ENCODE assay signal across 2 cellular contexts in the genomic region with DNA sequence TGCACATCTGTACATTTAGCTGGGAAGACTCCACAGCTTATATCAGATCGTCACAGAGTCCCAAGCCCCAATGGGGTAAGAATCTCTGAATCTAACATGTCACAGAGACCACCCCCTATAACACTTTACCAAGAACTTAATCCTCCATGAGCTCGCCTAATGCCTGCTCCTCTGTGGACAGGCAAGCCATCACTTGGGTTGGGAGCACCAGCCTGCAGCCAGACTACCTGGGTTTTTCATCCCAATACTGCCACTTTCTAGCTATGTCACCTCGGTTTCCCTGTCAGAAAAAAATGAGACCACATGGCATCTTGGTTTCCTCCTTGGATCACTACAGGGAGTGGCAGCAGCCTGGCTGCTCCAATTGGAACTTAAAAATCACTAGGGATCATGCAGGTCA.
TF ChIP-seq lines count a peak whose summit lies in the region.

No MANE protein-coding gene starts in this region.

TF ChIP-seq in SK-N-SH, 30 proteins besides CTCF, POLR2A, EP300 and RAD21:
- no peak for TF ChIP-seq MEF2A (IDR thresholded peaks at IDR 0.05; ENCODE audit: borderline replicate concordance, low read depth)
- TF ChIP-seq ELF1 (IDR thresholded peaks at IDR 0.05) = no peak
- no peak for TF ChIP-seq GABPA (IDR thresholded peaks at IDR 0.05; ENCODE audit: low read depth)
- TF ChIP-seq RXRA (IDR thresholded peaks at IDR 0.05; ENCODE audit: borderline replicate concordance, low read depth) = no peak
- TF ChIP-seq, protein P1, sequence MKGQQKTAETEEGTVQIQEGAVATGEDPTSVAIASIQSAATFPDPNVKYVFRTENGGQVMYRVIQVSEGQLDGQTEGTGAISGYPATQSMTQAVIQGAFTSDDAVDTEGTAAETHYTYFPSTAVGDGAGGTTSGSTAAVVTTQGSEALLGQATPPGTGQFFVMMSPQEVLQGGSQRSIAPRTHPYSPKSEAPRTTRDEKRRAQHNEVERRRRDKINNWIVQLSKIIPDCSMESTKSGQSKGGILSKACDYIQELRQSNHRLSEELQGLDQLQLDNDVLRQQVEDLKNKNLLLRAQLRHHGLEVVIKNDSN (IDR thresholded peaks at IDR 0.05; ENCODE audit: borderline replicate concordance, low read depth) = no peak
- TF ChIP-seq YY1 (IDR thresholded peaks at IDR 0.05; ENCODE audit: low read depth) = no peak
- no peak for TF ChIP-seq RFX5 (IDR thresholded peaks at IDR 0.05; ENCODE audit: low read length)
- TF ChIP-seq EZH2phosphoT487 (IDR thresholded peaks at IDR 0.05; ENCODE audit: borderline replicate concordance, low read depth) = no peak
- no peak for TF ChIP-seq SIN3A (IDR thresholded peaks at IDR 0.05; ENCODE audit: borderline replicate concordance, low read depth, low read length)
- TF ChIP-seq FOXM1 (IDR thresholded peaks at IDR 0.05; ENCODE audit: low read depth) = no peak
- TF ChIP-seq TCF12 (IDR thresholded peaks at IDR 0.05) = no peak
- TF ChIP-seq MXI1 (IDR thresholded peaks at IDR 0.05; ENCODE audit: low read depth, low read length) = no peak
- no peak for TF ChIP-seq TEAD4 (IDR thresholded peaks at IDR 0.05; ENCODE audit: borderline replicate concordance, insufficient read depth)

TF ChIP-seq in SK-N-SH treated with all-trans-retinoic acid at 6 μM for 48 hours, 23 proteins besides CTCF, POLR2A, EP300 and RAD21:
- TF ChIP-seq, protein P2, sequence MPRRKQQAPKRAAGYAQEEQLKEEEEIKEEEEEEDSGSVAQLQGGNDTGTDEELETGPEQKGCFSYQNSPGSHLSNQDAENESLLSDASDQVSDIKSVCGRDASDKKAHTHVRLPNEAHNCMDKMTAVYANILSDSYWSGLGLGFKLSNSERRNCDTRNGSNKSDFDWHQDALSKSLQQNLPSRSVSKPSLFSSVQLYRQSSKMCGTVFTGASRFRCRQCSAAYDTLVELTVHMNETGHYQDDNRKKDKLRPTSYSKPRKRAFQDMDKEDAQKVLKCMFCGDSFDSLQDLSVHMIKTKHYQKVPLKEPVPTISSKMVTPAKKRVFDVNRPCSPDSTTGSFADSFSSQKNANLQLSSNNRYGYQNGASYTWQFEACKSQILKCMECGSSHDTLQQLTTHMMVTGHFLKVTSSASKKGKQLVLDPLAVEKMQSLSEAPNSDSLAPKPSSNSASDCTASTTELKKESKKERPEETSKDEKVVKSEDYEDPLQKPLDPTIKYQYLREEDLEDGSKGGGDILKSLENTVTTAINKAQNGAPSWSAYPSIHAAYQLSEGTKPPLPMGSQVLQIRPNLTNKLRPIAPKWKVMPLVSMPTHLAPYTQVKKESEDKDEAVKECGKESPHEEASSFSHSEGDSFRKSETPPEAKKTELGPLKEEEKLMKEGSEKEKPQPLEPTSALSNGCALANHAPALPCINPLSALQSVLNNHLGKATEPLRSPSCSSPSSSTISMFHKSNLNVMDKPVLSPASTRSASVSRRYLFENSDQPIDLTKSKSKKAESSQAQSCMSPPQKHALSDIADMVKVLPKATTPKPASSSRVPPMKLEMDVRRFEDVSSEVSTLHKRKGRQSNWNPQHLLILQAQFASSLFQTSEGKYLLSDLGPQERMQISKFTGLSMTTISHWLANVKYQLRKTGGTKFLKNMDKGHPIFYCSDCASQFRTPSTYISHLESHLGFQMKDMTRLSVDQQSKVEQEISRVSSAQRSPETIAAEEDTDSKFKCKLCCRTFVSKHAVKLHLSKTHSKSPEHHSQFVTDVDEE (CRISPR knock-in tag; IDR thresholded peaks at IDR 0.05) = no peak
- TF ChIP-seq, protein P3, sequence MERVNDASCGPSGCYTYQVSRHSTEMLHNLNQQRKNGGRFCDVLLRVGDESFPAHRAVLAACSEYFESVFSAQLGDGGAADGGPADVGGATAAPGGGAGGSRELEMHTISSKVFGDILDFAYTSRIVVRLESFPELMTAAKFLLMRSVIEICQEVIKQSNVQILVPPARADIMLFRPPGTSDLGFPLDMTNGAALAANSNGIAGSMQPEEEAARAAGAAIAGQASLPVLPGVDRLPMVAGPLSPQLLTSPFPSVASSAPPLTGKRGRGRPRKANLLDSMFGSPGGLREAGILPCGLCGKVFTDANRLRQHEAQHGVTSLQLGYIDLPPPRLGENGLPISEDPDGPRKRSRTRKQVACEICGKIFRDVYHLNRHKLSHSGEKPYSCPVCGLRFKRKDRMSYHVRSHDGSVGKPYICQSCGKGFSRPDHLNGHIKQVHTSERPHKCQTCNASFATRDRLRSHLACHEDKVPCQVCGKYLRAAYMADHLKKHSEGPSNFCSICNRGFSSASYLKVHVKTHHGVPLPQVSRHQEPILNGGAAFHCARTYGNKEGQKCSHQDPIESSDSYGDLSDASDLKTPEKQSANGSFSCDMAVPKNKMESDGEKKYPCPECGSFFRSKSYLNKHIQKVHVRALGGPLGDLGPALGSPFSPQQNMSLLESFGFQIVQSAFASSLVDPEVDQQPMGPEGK (CRISPR knock-in tag; IDR thresholded peaks at IDR 0.05; ENCODE audit: borderline replicate concordance) = no peak
- TF ChIP-seq ARNTL (CRISPR knock-in tag; IDR thresholded peaks at IDR 0.05; ENCODE audit: borderline replicate concordance, low read depth) (no peak), GLIS3 (CRISPR knock-in tag; IDR thresholded peaks at IDR 0.05) (no peak), ZNF70 (CRISPR knock-in tag; IDR thresholded peaks at IDR 0.05) (no peak), TCF4 (CRISPR knock-in tag; IDR thresholded peaks at IDR 0.05; ENCODE audit: borderline replicate concordance) (no peak), ZFP30 (CRISPR knock-in tag; IDR thresholded peaks at IDR 0.05) (no peak), ZFP3 (CRISPR knock-in tag; IDR thresholded peaks at IDR 0.05) (no peak), SNAI2 (CRISPR knock-in tag; IDR thresholded peaks at IDR 0.05) (no peak), ESRRG (CRISPR knock-in tag; IDR thresholded peaks at IDR 0.05) (no peak), ZC3H10 (CRISPR knock-in tag; IDR thresholded peaks at IDR 0.05) (no peak), ISL1 (CRISPR knock-in tag; IDR thresholded peaks at IDR 0.05) (no peak), BACH2 (CRISPR knock-in tag; IDR thresholded peaks at IDR 0.05; ENCODE audit: borderline replicate concordance) (no peak)
